Comparison of ENCODE assay signal across 8 cellular contexts in genomic region chr6:139133272-139133671, GRCh38. TPM values are rescaled to one million over a fixed set of nuclear protein-coding genes. Genes with fewer than 3 reads are reported as not detected.
DNase-seq lines count a peak whose midpoint lies in the region; ATAC-seq and TF ChIP-seq lines count a peak whose summit lies in the region.

No MANE protein-coding gene starts in this region.

- H3K27me3 ChIP-seq in DOHH2 (ENCODE audit: control insufficient read depth, low read length), result no peaks in the 10 kb centered on the region
- no peaks in the 10 kb centered on the region for H3K27me3 ChIP-seq in Karpas-422 (ENCODE audit: low read length)
- H3K27me3 ChIP-seq in colonic mucosa, result no peaks in the 10 kb centered on the region
- H3K27me3 ChIP-seq in trophoblast cell (ENCODE audit: insufficient read depth, low read length), result no peaks in the 10 kb centered on the region

- no peak overlapping the region for H2BK5ac ChIP-seq in trophoblast cell (ENCODE audit: low read depth, low read length, poor library complexity)

- no peak overlapping the region for H4K12ac ChIP-seq in trophoblast cell (ENCODE audit: low read depth, low read length)

- TF ChIP-seq CTCF in DOHH2 (IDR thresholded peaks at IDR 0.05; ENCODE audit: low read depth, low read length, poor library complexity, severe bottlenecking) (no peak), colonic mucosa (IDR thresholded peaks at IDR 0.05) (no peak)

- H3K14ac ChIP-seq in trophoblast cell (ENCODE audit: low read length), result no peak overlapping the region

- H3K27ac ChIP-seq in DOHH2 (ENCODE audit: low read depth, low read length) (0 out of 2 replicates have a peak overlapping the region, but pooled peaks have one; percentile 1), Karpas-422 (ENCODE audit: low read length) (peak overlapping the region; percentile 92), colonic mucosa (peak overlapping the region; percentile 19), trophoblast cell (ENCODE audit: low read depth, low read length) (no peak overlapping the region)

- no peaks in the 10 kb centered on the region for H3K9me3 ChIP-seq in DOHH2 (ENCODE audit: control insufficient read depth, insufficient read depth, low read length)
- no peaks in the 10 kb centered on the region for H3K9me3 ChIP-seq in Karpas-422 (ENCODE audit: low read length)
- no peaks in the 10 kb centered on the region for H3K9me3 ChIP-seq in colonic mucosa
- H3K9me3 ChIP-seq in trophoblast cell (ENCODE audit: insufficient read depth, low read depth, low read length), result no peaks in the 10 kb centered on the region

- H3K23ac ChIP-seq in trophoblast cell (ENCODE audit: low read length), result no peak overlapping the region

- H4K20me1 ChIP-seq in DOHH2 (ENCODE audit: control insufficient read depth, insufficient read depth, low read depth, low read length), result no peaks in the 10 kb centered on the region
- no peaks in the 10 kb centered on the region for H4K20me1 ChIP-seq in Karpas-422 (ENCODE audit: insufficient read depth, low read depth, low read length)

- no CpG with 5 or more reads among the region's 8 CpGs for WGBS in trophoblast cell (ENCODE audit: extremely low coverage, insufficient coverage, insufficient read length)

- H3F3A ChIP-seq in DOHH2 (ENCODE audit: control insufficient read depth, insufficient read depth), result peaks cover 16% of the 10 kb centered on the region

- H3K36me3 ChIP-seq in DOHH2 (ENCODE audit: control insufficient read depth, low read length) (peaks cover 10% of the 10 kb centered on the region), Karpas-422 (ENCODE audit: insufficient read depth, low read length) (peaks cover 6% of the 10 kb centered on the region; the same call in 1 of the 2 replicates), colonic mucosa (no peaks in the 10 kb centered on the region), trophoblast cell (ENCODE audit: control insufficient read depth in 1 of 2, insufficient read depth in 2 of 2, low read length in 2 of 2) (no peaks in the 10 kb centered on the region)

- H3K18ac ChIP-seq in trophoblast cell (ENCODE audit: low read length), result no peak overlapping the region

- H3K4ac ChIP-seq in trophoblast cell (ENCODE audit: low read depth, low read length), result no peak overlapping the region

- DNase-seq in Karpas-422 (peak; percentile 96), colonic mucosa (no peak), trophoblast cell (peak; percentile 37 to 62), H4 (ENCODE audit: low spot score) (no peak), GM19238 (ENCODE audit: insufficient read length, low spot score) (no peak), GF-D8 (lab: John Stamatoyannopoulos, UW) (no peak)

- peaks cover 27% of the 10 kb centered on the region for H3K79me2 ChIP-seq in DOHH2 (ENCODE audit: control insufficient read depth, low read length)
- peaks cover 27% of the 10 kb centered on the region for H3K79me2 ChIP-seq in Karpas-422 (ENCODE audit: low read length)
- H3K79me2 ChIP-seq in trophoblast cell (ENCODE audit: control insufficient read depth, insufficient read depth, low read length, poor library complexity), result peaks cover 10% of the 10 kb centered on the region

- ATAC-seq in GM18861 (IDR thresholded peaks at IDR 0.05; ENCODE audit: unreplicated experiment), result no peak

- H2AFZ ChIP-seq in Karpas-422 (ENCODE audit: low read length), result no peak overlapping the region
- no peak overlapping the region for H2AFZ ChIP-seq in trophoblast cell (ENCODE audit: insufficient read depth, low read length, poor library complexity)

- H2BK120ac ChIP-seq in trophoblast cell (ENCODE audit: insufficient read depth, low read length, poor library complexity), result no peak overlapping the region

- peak overlapping the region; percentile 35 for H3K4me2 ChIP-seq in DOHH2 (ENCODE audit: low read length)
- H3K4me2 ChIP-seq in Karpas-422 (ENCODE audit: low read depth, low read length, poor library complexity, severe bottlenecking), result peak overlapping the region; percentile 62
- H3K4me2 ChIP-seq in trophoblast cell (ENCODE audit: low read length), result no peak overlapping the region

- H4K8ac ChIP-seq in trophoblast cell (ENCODE audit: low read depth, low read length), result no peak overlapping the region

- H3K4me1 ChIP-seq in DOHH2 (ENCODE audit: control insufficient read depth, low read length), result peaks cover 52% of the 10 kb centered on the region
- peaks cover 56% of the 10 kb centered on the region for H3K4me1 ChIP-seq in Karpas-422 (ENCODE audit: low read length)
- no peaks in the 10 kb centered on the region for H3K4me1 ChIP-seq in colonic mucosa
- H3K4me1 ChIP-seq in trophoblast cell (ENCODE audit: control insufficient read depth in 1 of 2, insufficient read depth in 2 of 2, low read length in 2 of 2), result peaks cover 2% of the 10 kb centered on the region in 2 experiments

- no peak overlapping the region for H4K91ac ChIP-seq in trophoblast cell (ENCODE audit: low read depth, low read length)

- peak overlapping the region; percentile 62 for H3K9ac ChIP-seq in Karpas-422 (ENCODE audit: low read length)
- H3K9ac ChIP-seq in colonic mucosa (ENCODE audit: low read depth in 2 of 2, low read length in 2 of 2), result no peak overlapping the region
- H3K9ac ChIP-seq in trophoblast cell (ENCODE audit: low read length), result no peak overlapping the region

- H3K4me3 ChIP-seq in DOHH2 (ENCODE audit: low read length) (peak overlapping the region; percentile 3; the same call in 1 of the 2 replicates), Karpas-422 (ENCODE audit: low read length) (peak overlapping the region; percentile 56), colonic mucosa (no peak overlapping the region), trophoblast cell (ENCODE audit: low read depth, low read length) (no peak overlapping the region)

- H2AK5ac ChIP-seq in trophoblast cell (ENCODE audit: low read length), result no peak overlapping the region

- H3K9me2 ChIP-seq in DOHH2 (replicated peaks; ENCODE audit: control insufficient read depth, low read length), result no peaks in the 10 kb centered on the region
- no peaks in the 10 kb centered on the region for H3K9me2 ChIP-seq in Karpas-422 (replicated peaks; ENCODE audit: insufficient read depth, low read length)

- H2BK12ac ChIP-seq in trophoblast cell (ENCODE audit: low read length), result no peak overlapping the region

- intact Hi-C loops in colonic mucosa (cut with DNase I), result no loop called here

- peaks cover 11% of the 10 kb centered on the region for H3K79me1 ChIP-seq in trophoblast cell (ENCODE audit: low read length)

RNA-seq across cellular contexts. Expression of gene HECA, which starts 1.6 kb away (rescaled TPM):
- total RNA-seq in Karpas-422 (2014; rRNA removed; shearing (Covaris generic); ENCODE audit: low replicate concordance), result 68.8 and 90.8 TPM in 2 replicates
- 10 to 100 TPM; 18.0 to 41.1 TPM for total RNA-seq in colonic mucosa
- 16.9 and 17.2 TPM in 2 replicates for polyA plus RNA-seq in trophoblast cell (2013)
- 2.9 and 3.0 TPM in 2 replicates for total RNA-seq in H4 (2014; rRNA removed; shearing (Covaris generic))

Comparison
In these comparisons a context has a peak if more than half of its experiments do, and no peak if none do; other contexts are left out.
1. H3K4me3 ChIP-seq: peak in DOHH2 (single experiment) and Karpas-422 (single experiment); none in colonic mucosa (single experiment) and trophoblast cell (single experiment).
2. DNase-seq: peak in Karpas-422 (single experiment) and trophoblast cell (2 of 2); none in colonic mucosa (single experiment), H4 (single experiment), GM19238 (single experiment) and GF-D8 (single experiment).